Comparison of ENCODE assay signal across 1 cellular context in the genomic region with DNA sequence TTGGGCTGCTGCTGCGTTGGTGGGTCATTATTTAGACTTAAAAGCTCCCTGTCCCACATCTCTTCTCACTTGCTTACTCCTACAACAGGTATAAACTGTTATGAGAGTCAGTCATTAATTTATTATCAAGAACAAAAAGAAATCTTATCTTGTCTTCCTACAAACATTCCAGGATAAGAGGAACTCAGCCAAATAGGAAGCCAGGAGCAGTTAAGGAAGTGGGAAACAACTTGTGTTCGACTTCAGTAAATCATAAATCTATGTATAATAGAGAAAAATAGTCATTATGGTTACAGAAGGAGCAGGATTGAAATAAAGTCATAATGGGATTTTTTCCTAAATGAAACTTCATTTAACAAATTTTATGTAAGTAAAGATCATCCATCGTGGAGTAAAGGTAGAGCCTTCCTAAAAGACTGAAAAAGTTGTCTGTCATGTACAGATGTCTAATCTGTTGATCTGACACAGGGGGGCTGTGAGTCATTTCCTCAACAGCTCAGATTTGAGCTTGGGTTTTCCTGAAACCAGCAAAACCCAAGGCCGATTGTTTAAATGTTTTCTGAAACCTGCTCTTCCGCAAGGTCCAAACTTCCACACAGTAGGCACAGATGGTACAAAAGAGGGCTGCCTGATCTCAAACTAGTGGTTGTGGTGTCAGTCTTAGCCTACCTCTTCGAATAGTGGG.
TF ChIP-seq lines count a peak whose summit lies in the region.

No MANE protein-coding gene starts in this region.

TF ChIP-seq in SK-N-SH, 30 proteins besides CTCF, POLR2A, EP300 and RAD21 (continued from another document):
- TF ChIP-seq, protein P1, sequence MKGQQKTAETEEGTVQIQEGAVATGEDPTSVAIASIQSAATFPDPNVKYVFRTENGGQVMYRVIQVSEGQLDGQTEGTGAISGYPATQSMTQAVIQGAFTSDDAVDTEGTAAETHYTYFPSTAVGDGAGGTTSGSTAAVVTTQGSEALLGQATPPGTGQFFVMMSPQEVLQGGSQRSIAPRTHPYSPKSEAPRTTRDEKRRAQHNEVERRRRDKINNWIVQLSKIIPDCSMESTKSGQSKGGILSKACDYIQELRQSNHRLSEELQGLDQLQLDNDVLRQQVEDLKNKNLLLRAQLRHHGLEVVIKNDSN (IDR thresholded peaks at IDR 0.05; ENCODE audit: borderline replicate concordance, low read depth) = no peak
- TF ChIP-seq, protein P2, sequence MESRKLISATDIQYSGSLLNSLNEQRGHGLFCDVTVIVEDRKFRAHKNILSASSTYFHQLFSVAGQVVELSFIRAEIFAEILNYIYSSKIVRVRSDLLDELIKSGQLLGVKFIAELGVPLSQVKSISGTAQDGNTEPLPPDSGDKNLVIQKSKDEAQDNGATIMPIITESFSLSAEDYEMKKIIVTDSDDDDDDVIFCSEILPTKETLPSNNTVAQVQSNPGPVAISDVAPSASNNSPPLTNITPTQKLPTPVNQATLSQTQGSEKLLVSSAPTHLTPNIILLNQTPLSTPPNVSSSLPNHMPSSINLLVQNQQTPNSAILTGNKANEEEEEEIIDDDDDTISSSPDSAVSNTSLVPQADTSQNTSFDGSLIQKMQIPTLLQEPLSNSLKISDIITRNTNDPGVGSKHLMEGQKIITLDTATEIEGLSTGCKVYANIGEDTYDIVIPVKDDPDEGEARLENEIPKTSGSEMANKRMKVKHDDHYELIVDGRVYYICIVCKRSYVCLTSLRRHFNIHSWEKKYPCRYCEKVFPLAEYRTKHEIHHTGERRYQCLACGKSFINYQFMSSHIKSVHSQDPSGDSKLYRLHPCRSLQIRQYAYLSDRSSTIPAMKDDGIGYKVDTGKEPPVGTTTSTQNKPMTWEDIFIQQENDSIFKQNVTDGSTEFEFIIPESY (IDR thresholded peaks at IDR 0.05; ENCODE audit: borderline replicate concordance, low read depth) = no peak
- TF ChIP-seq MXI1 (IDR thresholded peaks at IDR 0.05; ENCODE audit: low read depth, low read length) = no peak
- TF ChIP-seq CHD2 (IDR thresholded peaks at IDR 0.05; ENCODE audit: low read length, partially characterized antibody) = no peak
- TF ChIP-seq, protein P3, sequence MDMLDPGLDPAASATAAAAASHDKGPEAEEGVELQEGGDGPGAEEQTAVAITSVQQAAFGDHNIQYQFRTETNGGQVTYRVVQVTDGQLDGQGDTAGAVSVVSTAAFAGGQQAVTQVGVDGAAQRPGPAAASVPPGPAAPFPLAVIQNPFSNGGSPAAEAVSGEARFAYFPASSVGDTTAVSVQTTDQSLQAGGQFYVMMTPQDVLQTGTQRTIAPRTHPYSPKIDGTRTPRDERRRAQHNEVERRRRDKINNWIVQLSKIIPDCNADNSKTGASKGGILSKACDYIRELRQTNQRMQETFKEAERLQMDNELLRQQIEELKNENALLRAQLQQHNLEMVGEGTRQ (IDR thresholded peaks at IDR 0.05; ENCODE audit: borderline replicate concordance, low read depth, low read length) = no peak
- TF ChIP-seq JUND (IDR thresholded peaks at IDR 0.05) = peak; percentile 92
- TF ChIP-seq, protein P4, sequence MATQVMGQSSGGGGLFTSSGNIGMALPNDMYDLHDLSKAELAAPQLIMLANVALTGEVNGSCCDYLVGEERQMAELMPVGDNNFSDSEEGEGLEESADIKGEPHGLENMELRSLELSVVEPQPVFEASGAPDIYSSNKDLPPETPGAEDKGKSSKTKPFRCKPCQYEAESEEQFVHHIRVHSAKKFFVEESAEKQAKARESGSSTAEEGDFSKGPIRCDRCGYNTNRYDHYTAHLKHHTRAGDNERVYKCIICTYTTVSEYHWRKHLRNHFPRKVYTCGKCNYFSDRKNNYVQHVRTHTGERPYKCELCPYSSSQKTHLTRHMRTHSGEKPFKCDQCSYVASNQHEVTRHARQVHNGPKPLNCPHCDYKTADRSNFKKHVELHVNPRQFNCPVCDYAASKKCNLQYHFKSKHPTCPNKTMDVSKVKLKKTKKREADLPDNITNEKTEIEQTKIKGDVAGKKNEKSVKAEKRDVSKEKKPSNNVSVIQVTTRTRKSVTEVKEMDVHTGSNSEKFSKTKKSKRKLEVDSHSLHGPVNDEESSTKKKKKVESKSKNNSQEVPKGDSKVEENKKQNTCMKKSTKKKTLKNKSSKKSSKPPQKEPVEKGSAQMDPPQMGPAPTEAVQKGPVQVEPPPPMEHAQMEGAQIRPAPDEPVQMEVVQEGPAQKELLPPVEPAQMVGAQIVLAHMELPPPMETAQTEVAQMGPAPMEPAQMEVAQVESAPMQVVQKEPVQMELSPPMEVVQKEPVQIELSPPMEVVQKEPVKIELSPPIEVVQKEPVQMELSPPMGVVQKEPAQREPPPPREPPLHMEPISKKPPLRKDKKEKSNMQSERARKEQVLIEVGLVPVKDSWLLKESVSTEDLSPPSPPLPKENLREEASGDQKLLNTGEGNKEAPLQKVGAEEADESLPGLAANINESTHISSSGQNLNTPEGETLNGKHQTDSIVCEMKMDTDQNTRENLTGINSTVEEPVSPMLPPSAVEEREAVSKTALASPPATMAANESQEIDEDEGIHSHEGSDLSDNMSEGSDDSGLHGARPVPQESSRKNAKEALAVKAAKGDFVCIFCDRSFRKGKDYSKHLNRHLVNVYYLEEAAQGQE (IDR thresholded peaks at IDR 0.05; ENCODE audit: low read depth, low read length) = no peak
- no peak for TF ChIP-seq RXRA (IDR thresholded peaks at IDR 0.05; ENCODE audit: borderline replicate concordance, low read depth)
- TF ChIP-seq POLR2AphosphoS5 (IDR thresholded peaks at IDR 0.05; ENCODE audit: low read depth, low read length) = peak; percentile 38; the same call in 1 of the 2 replicates
- no peak for TF ChIP-seq SMC3 (IDR thresholded peaks at IDR 0.05; ENCODE audit: low read depth, low read length)
- no peak for TF ChIP-seq RCOR1 (IDR thresholded peaks at IDR 0.05; ENCODE audit: low read length)
- TF ChIP-seq MEF2A (IDR thresholded peaks at IDR 0.05; ENCODE audit: borderline replicate concordance, low read depth) = no peak
- no peak for TF ChIP-seq FOXJ3 (CRISPR knock-in tag; IDR thresholded peaks at IDR 0.05)
- no peak for TF ChIP-seq EZH2phosphoT487 (IDR thresholded peaks at IDR 0.05; ENCODE audit: borderline replicate concordance, low read depth)
- peak; percentile 91 for TF ChIP-seq FOSL2 (IDR thresholded peaks at IDR 0.05; ENCODE audit: borderline replicate concordance, low read depth)
- TF ChIP-seq TEAD4 (IDR thresholded peaks at IDR 0.05; ENCODE audit: borderline replicate concordance, insufficient read depth) = peak; percentile 43; the same call in 1 of the 2 replicates
- no peak for TF ChIP-seq SIN3A (IDR thresholded peaks at IDR 0.05; ENCODE audit: borderline replicate concordance, low read depth, low read length)
